Comparison of ENCODE assay signal across 8 cellular contexts in the genomic region with DNA sequence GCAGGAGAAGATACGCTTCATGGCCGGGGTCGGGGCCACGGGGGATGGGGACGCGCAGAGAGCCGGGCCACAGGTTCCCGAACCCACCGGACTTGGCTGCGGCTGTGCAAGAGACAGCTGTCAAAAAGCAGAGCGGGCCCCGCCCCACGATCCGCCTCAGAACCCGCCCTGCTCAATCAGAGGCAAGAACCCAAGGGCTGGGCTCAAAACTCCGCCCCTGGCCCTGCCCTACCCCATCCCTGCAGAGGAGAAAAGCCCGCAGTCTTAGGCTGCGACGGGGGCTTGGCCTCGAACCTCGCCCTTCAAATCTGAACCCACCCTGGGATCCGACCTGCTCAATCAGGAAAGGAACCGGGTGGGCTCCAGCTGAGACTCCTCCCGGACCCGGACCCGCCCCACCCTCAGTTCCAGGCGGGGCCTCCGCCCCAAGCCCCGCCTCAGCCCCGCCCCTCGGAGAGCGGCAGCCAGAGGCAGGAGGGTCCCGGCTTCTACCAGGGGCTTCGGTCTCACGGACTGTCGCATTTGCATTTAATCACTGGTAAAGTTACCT. TPM values are rescaled to one million over a fixed set of nuclear protein-coding genes. Genes with fewer than 3 reads are reported as not detected.
DNase-seq lines count a peak whose midpoint lies in the region; ATAC-seq and TF ChIP-seq lines count a peak whose summit lies in the region.

A gene with protein sequence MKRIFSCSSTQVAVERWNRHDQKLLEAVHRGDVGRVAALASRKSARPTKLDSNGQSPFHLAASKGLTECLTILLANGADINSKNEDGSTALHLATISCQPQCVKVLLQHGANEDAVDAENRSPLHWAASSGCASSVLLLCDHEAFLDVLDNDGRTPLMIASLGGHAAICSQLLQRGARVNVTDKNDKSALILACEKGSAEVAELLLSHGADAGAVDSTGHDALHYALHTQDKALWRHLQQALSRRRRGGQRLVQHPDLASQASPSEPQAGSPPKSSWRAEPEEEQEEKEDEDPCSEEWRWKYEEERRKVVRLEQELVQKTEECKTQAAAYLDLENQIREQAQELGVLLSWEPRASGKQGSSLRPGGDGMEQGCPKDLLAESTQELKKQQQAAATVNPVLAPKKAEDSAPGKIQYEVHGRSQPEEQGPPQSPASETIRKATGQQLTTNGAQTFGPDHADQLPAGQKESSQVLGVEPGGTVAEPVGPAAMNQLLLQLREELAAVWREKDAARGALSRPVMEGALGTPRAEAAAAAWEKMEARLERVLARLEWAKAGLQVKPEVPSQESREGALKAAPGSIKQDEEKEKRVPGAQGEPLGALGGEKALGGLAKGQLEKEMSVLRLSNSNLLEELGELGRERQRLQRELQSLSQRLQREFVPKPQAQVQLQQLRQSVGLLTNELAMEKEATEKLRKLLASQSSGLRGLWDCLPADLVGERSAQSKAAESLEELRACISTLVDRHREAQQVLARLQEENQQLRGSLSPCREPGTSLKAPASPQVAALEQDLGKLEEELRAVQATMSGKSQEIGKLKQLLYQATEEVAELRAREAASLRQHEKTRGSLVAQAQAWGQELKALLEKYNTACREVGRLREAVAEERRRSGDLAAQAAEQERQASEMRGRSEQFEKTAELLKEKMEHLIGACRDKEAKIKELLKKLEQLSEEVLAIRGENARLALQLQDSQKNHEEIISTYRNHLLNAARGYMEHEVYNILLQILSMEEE (minus strand): TSS at position 129 of the 550 bp plus-strand sequence. CDS start 108 bp downstream, at position 21.

- H3K27ac ChIP-seq in HUES64 (ENCODE audit: low read depth, low read length) (no peak within 1 kb of the TSS), OCI-LY3 (ENCODE audit: low read length) (no peak within 1 kb of the TSS), muscle layer of colon (ENCODE audit: low read depth, low read length) (peak within 1 kb of the TSS; percentile 1)

- H3K9ac ChIP-seq in HUES64 (ENCODE audit: low read depth, low read length) (no peak within 1 kb of the TSS), OCI-LY3 (ENCODE audit: low read length) (no peak within 1 kb of the TSS; the same call in 1 of the 2 replicates), muscle layer of colon (ENCODE audit: low read length) (no peak within 1 kb of the TSS)

- H3K4me3 ChIP-seq in HUES64 (ENCODE audit: low read length) (peak within 1 kb of the TSS; percentile 91), OCI-LY3 (ENCODE audit: low read length) (peak within 1 kb of the TSS; percentile 87), muscle layer of colon (ENCODE audit: low read depth in 1 of 2, low read length in 2 of 2) (peak within 1 kb of the TSS; percentile 66 to 87)

- no peaks in the 10 kb centered on the region for H4K20me1 ChIP-seq in OCI-LY3 (ENCODE audit: insufficient read depth, low read length)

- ATAC-seq in GM21529 (IDR thresholded peaks at IDR 0.05; ENCODE audit: unreplicated experiment) (peak; percentile 99), esophagus mucosa (peak; percentile 89)

- DNase-seq in D341Med (ENCODE audit: low spot score): peak; percentile 94
- peak; percentile 90 for DNase-seq in activated T-cell treated with anti-CD3 and anti-CD28 coated beads, Interleukin-2, amount 50 U/mL, for 1 hour
- DNase-seq in stimulated activated CD8-positive, alpha-beta memory T cell treated with anti-CD3 and anti-CD28 coated beads, Interleukin-4, amount 100 ng/mL, for 24 hours (ENCODE audit: low read depth): peak; percentile 85

- H3K27me3 ChIP-seq in HUES64 (ENCODE audit: insufficient read depth, low read length) (peaks cover 29% of the 10 kb centered on the region), OCI-LY3 (ENCODE audit: low read depth, low read length) (peaks cover 28% of the 10 kb centered on the region), muscle layer of colon (ENCODE audit: control insufficient read depth in 1 of 2, insufficient read depth in 2 of 2, low read length in 2 of 2) (peaks cover 0 to 6% of the 10 kb centered on the region in 2 donors)

- H3K9me3 ChIP-seq in HUES64 (ENCODE audit: insufficient read depth, low read depth, low read length) (no peaks in the 10 kb centered on the region), OCI-LY3 (ENCODE audit: insufficient read depth, low read length) (no peaks in the 10 kb centered on the region), muscle layer of colon (ENCODE audit: low read length) (no peaks in the 10 kb centered on the region)

- H3K36me3 ChIP-seq in HUES64 (ENCODE audit: insufficient read depth, low read length): no peaks in the 10 kb centered on the region
- H3K36me3 ChIP-seq in OCI-LY3 (replicated peaks; ENCODE audit: low read depth, low read length): no peaks in the 10 kb centered on the region
- H3K36me3 ChIP-seq in muscle layer of colon (ENCODE audit: insufficient read depth, low read length): no peaks in the 10 kb centered on the region

- TF ChIP-seq CTCF in OCI-LY3 (IDR thresholded peaks at IDR 0.05; ENCODE audit: low read depth, low read length): no peak

- no peaks in the 10 kb centered on the region for H3K79me2 ChIP-seq in OCI-LY3 (ENCODE audit: low read length)

- H3K4me2 ChIP-seq in OCI-LY3 (ENCODE audit: low read length): peak within 1 kb of the TSS; percentile 93

- H2AFZ ChIP-seq in OCI-LY3 (ENCODE audit: low read depth, low read length): peak within 1 kb of the TSS; percentile 94

- H3K4me1 ChIP-seq in HUES64 (ENCODE audit: insufficient read depth, low read length) (peaks cover 3% of the 10 kb centered on the region; the same call in 1 of the 2 replicates), OCI-LY3 (ENCODE audit: low read length) (peaks cover 17% of the 10 kb centered on the region), muscle layer of colon (ENCODE audit: insufficient read depth, low read length) (peaks cover 7% of the 10 kb centered on the region)

- WGBS in HUES64: under 1% methylated on average over 36 of the region's 36 CpGs

RNA-seq across cellular contexts. Expression of the gene that starts here (rescaled TPM):
- 1.2 TPM for polyA plus RNA-seq in HUES64 (2013, experiment 1 of 2)
- 1.5 TPM for polyA plus RNA-seq in HUES64 (2013, experiment 2 of 2)
- total RNA-seq in esophagus mucosa: 13.7 TPM
